ENCODE assay signal across 14 cellular contexts in genomic region chr19:21023901-21024300, GRCh38. TPM values are rescaled to one million over a fixed set of nuclear protein-coding genes. Genes with fewer than 3 reads are reported as not detected.
A peak's percentile ranks its signal among the peaks of the same experiment; 100 is the strongest.
DNase-seq lines count a peak whose midpoint lies in the region; ATAC-seq and TF ChIP-seq lines count a peak whose summit lies in the region.
"Had no signal": no experiment of that assay in that cellular context is flagged by ENCODE, and none has a peak within 500 bp of the region (broad histone marks: within the 10 kb centered on the region; RNA-seq: fewer than 3 reads in every experiment).

No MANE protein-coding gene starts in this region.

- POLR2A ChIA-PET in A673 (lab: Charles Lee; ENCODE audit: low non-redundant PET): no interaction called here

- peaks cover 12% of the 10 kb centered on the region for H3K9me3 Mint-ChIP-seq in T-helper 1 cell treated with Interleukin-12 subunit alpha and Interleukin-12 subunit beta and Interleukin-4 antibody, amounts not matched to agents 30 μg/mL and 1 μg/mL, for 36 hours

- peaks cover 64% of the 10 kb centered on the region for H3K36me3 Mint-ChIP-seq in T-helper 1 cell treated with Interleukin-12 subunit alpha and Interleukin-12 subunit beta and Interleukin-4 antibody, amounts not matched to agents 30 μg/mL and 1 μg/mL, for 36 hours (ENCODE audit: low read depth)

- H4K20me1 ChIP-seq in Loucy (ENCODE audit: insufficient read depth, low read length, poor library complexity, severe bottlenecking): peaks cover 49% of the 10 kb centered on the region

- peaks cover 82% of the 10 kb centered on the region for H3K79me2 ChIP-seq in Loucy (ENCODE audit: insufficient read depth, low read length)
- H3K79me2 ChIP-seq in parathyroid adenoma: peaks cover 7% of the 10 kb centered on the region

- no peaks in the 10 kb centered on the region for H3K9me3 ChIP-seq in Loucy (ENCODE audit: insufficient read depth, low read depth, low read length)
- H3K9me3 ChIP-seq in parathyroid adenoma (ENCODE audit: control insufficient read depth, low read length): no peaks in the 10 kb centered on the region
- H3K9me3 ChIP-seq in A673 (ENCODE audit: low read depth, low read length, poor library complexity, severe bottlenecking): no peaks in the 10 kb centered on the region

- no TSS peak for BruUV-seq in A673 (replicated peaks; lab: Mats Ljungman, UMichigan)

- CTCF ChIA-PET in A673 (lab: Charles Lee): no interaction called here

- H3K9ac ChIP-seq in Loucy (ENCODE audit: low read depth, low read length, poor library complexity, severe bottlenecking) (no peak overlapping the region), parathyroid adenoma (no peak overlapping the region)

- no peaks in the 10 kb centered on the region for H3K9me2 ChIP-seq in Loucy (replicated peaks; ENCODE audit: low read depth, low read length)

- no peaks in the 10 kb centered on the region for H3K27me3 Mint-ChIP-seq in T-helper 1 cell treated with Interleukin-12 subunit alpha and Interleukin-12 subunit beta and Interleukin-4 antibody, amounts not matched to agents 30 μg/mL and 1 μg/mL, for 36 hours (ENCODE audit: low read depth)

- peaks cover 4% of the 10 kb centered on the region; the same call in 1 of the 2 replicates for H3K36me3 ChIP-seq in Loucy (ENCODE audit: insufficient read depth, low read length)
- no peaks in the 10 kb centered on the region for H3K36me3 ChIP-seq in parathyroid adenoma (ENCODE audit: control insufficient read depth, insufficient read depth, low read length)
- H3K36me3 ChIP-seq in A673 (ENCODE audit: insufficient read depth, low read length, poor library complexity, severe bottlenecking): peaks cover 48% of the 10 kb centered on the region

- ATAC-seq in GM21381 (IDR thresholded peaks at IDR 0.05; ENCODE audit: unreplicated experiment): no peak

- H3K4me1 Mint-ChIP-seq in T-helper 1 cell treated with Interleukin-12 subunit alpha and Interleukin-12 subunit beta and Interleukin-4 antibody, amounts not matched to agents 30 μg/mL and 1 μg/mL, for 36 hours (ENCODE audit: low read depth): peaks cover 47% of the 10 kb centered on the region

- H3K4me2 ChIP-seq in Loucy (ENCODE audit: low read depth, low read length, poor library complexity, severe bottlenecking): peak overlapping the region; percentile 79
- no peak overlapping the region for H3K4me2 ChIP-seq in parathyroid adenoma (ENCODE audit: low read length)

- H3F3A ChIP-seq in Loucy (ENCODE audit: low read depth): no peaks in the 10 kb centered on the region

- H3K4me1 ChIP-seq in Loucy (ENCODE audit: insufficient read depth, low read length, poor library complexity, severe bottlenecking): peaks cover 44% of the 10 kb centered on the region
- peaks cover 33% of the 10 kb centered on the region for H3K4me1 ChIP-seq in parathyroid adenoma
- H3K4me1 ChIP-seq in A673 (ENCODE audit: insufficient read depth, low read length, poor library complexity, severe bottlenecking): peaks cover 8% of the 10 kb centered on the region

- H3K27me3 ChIP-seq in Loucy (ENCODE audit: insufficient read depth, low read length, poor library complexity, severe bottlenecking) (no peaks in the 10 kb centered on the region), parathyroid adenoma (ENCODE audit: control insufficient read depth, insufficient read depth, low read length) (no peaks in the 10 kb centered on the region), A673 (replicated peaks; ENCODE audit: insufficient read depth, low read depth, low read length, poor library complexity) (no peaks in the 10 kb centered on the region)

- peak overlapping the region; percentile 76 for H3K4me3 ChIP-seq in Loucy (ENCODE audit: low read length, poor library complexity, severe bottlenecking)
- H3K4me3 ChIP-seq in parathyroid adenoma (ENCODE audit: low read depth, low read length): no peak overlapping the region
- no peak overlapping the region for H3K4me3 ChIP-seq in A673 (ENCODE audit: low read depth, low read length, poor library complexity, severe bottlenecking)

- DNase-seq in T-helper 1 cell (no peak), dedifferentiated amniotic fluid mesenchymal stem cell (ENCODE audit: extremely low spot score) (peak; percentile 23), NCI-H2081 (lab: John Stamatoyannopoulos, UW) (no peak), A673 (ENCODE audit: low spot score) (no peak)
- DNase-seq: activated CD4-positive, alpha-beta T cell treated with anti-CD3 and anti-CD28 coated beads for 4 hours; aorta; NCI-H524 treated with DMSO at 0.1 percent for 48 hours; SHP77 treated with DMSO at 0.1 percent for 48 hours; stimulated activated CD4-positive, alpha-beta T cell treated with anti-CD3 and anti-CD28 coated beads, Interleukin-15, amount 100 ng/mL, for 24 hours had no signal

- peak overlapping the region; percentile 80 for H3K27ac ChIP-seq in parathyroid adenoma
- H3K27ac ChIP-seq in A673 (ENCODE audit: low read depth, low read length, poor library complexity, severe bottlenecking): no peak overlapping the region
- H3K27ac ChIP-seq: 22Rv1 had no signal

- peak overlapping the region; percentile 41 for H3K27ac Mint-ChIP-seq in T-helper 1 cell treated with Interleukin-12 subunit alpha and Interleukin-12 subunit beta and Interleukin-4 antibody, amounts not matched to agents 30 μg/mL and 1 μg/mL, for 36 hours

- TF ChIP-seq CTCF in Loucy (conservative IDR thresholded peaks at IDR 0.05; ENCODE audit: low read length) (no peak), parathyroid adenoma (IDR thresholded peaks at IDR 0.05) (no peak), A673 (conservative IDR thresholded peaks at IDR 0.05; ENCODE audit: low read depth, low read length) (no peak)

- H2AFZ ChIP-seq in Loucy (ENCODE audit: low read length) (no peak overlapping the region), parathyroid adenoma (peak overlapping the region; percentile 76)

- no peak overlapping the region for H3K4me3 Mint-ChIP-seq in T-helper 1 cell treated with Interleukin-12 subunit alpha and Interleukin-12 subunit beta and Interleukin-4 antibody, amounts not matched to agents 30 μg/mL and 1 μg/mL, for 36 hours

- intact Hi-C loops in A673 (cut with micrococcal nuclease; ENCODE audit: unreplicated experiment): loop anchor here (10.0 kb wide), 1 partner anchor 141 kb away; no protein-coding TSS in a partner anchor

RNA-seq across cellular contexts. Expression of gene ZNF430, which starts 3.4 kb away (rescaled TPM):
- 11.3 and 12.4 TPM in 2 replicates for total RNA-seq in A673 (2021)

RNA-seq across cellular contexts. Expression of gene ZNF714, which starts 58.1 kb away (rescaled TPM):
- total RNA-seq in A673 (2021): 21.3 and 25.0 TPM in 2 replicates
